18 cellular contexts compared by ENCODE assay signal in genomic region chr17:83090424-83091256, GRCh38. TPM values are rescaled to one million over a fixed set of nuclear protein-coding genes. Genes with fewer than 3 reads are reported as not detected.
A peak's percentile ranks its signal among the peaks of the same experiment; 100 is the strongest.
DNase-seq lines count a peak whose midpoint lies in the region; ATAC-seq and TF ChIP-seq lines count a peak whose summit lies in the region.
"Had no signal": no experiment of that assay in that cellular context is flagged by ENCODE, and none has a peak within 500 bp of the region (broad histone marks: within the 10 kb centered on the region; RNA-seq: fewer than 3 reads in every experiment).

No MANE protein-coding gene starts in this region.

- H3K36me3 Mint-ChIP-seq in osteocyte (ENCODE audit: unreplicated experiment), result peaks cover 33% of the 10 kb centered on the region

- H3K36me3 ChIP-seq in heart right ventricle, result peaks cover 0 to 92% (median 16%) of the 10 kb centered on the region in 9 donors
- H3K36me3 ChIP-seq in hepatocyte (replicated peaks; ENCODE audit: insufficient read depth, low read depth), result no peaks in the 10 kb centered on the region
- H3K36me3 ChIP-seq in upper lobe of left lung, result peaks cover 4 to 64% (median 25%) of the 10 kb centered on the region in 4 donors
- no peaks in the 10 kb centered on the region for H3K36me3 ChIP-seq in uterus

- no peak for TF ChIP-seq EP300 in upper lobe of left lung (IDR thresholded peaks at IDR 0.05)

- H3K9me2 ChIP-seq in hepatocyte (replicated peaks; ENCODE audit: insufficient read depth), result no peaks in the 10 kb centered on the region

- peaks cover 38% of the 10 kb centered on the region for H3K4me1 Mint-ChIP-seq in osteocyte (ENCODE audit: unreplicated experiment)
- H3K4me1 Mint-ChIP-seq: activated naive CD8-positive, alpha-beta T cell treated with anti-CD3 and anti-CD28 coated beads for 36 hours had no signal

- H3K4me3 Mint-ChIP-seq in osteocyte (ENCODE audit: unreplicated experiment), result peak overlapping the region; percentile 38
- H3K4me3 Mint-ChIP-seq: activated naive CD8-positive, alpha-beta T cell treated with anti-CD3 and anti-CD28 coated beads for 36 hours; CD4-positive, CD25-positive, alpha-beta regulatory T cell; T-helper 1 cell treated with Interleukin-12 subunit alpha and Interleukin-12 subunit beta and Interleukin-4 antibody, amounts not matched to agents 30 μg/mL and 1 μg/mL, for 36 hours had no signal

- peaks cover 15 to 69% (median 49%) of the 10 kb centered on the region in 9 donors for H3K4me1 ChIP-seq in heart right ventricle
- peaks cover 66% of the 10 kb centered on the region for H3K4me1 ChIP-seq in hepatocyte (ENCODE audit: insufficient read depth)
- H3K4me1 ChIP-seq in upper lobe of left lung, result peaks cover 27 to 60% (median 35%) of the 10 kb centered on the region in 4 donors
- H3K4me1 ChIP-seq in uterus, result peaks cover 0 to 7% of the 10 kb centered on the region in 2 donors

- no peak for TF ChIP-seq POLR2A in upper lobe of left lung (IDR thresholded peaks at IDR 0.05)
- TF ChIP-seq POLR2A in uterus (IDR thresholded peaks at IDR 0.05), result no peak

- 70 to 77% methylated on average over 27 to 32 of the region's 33 CpGs for WGBS in heart right ventricle, 2 donors
- 83% methylated on average over 26 of the region's 33 CpGs for WGBS in hepatocyte (ENCODE audit: low lambda C conversion rate, missing lambda C conversion rate)
- 81 to 97% methylated on average over 7 to 27 of the region's 33 CpGs for WGBS in upper lobe of left lung, 2 donors

- H3K79me2 ChIP-seq in hepatocyte, result peaks cover 82% of the 10 kb centered on the region

- DNase-seq in heart right ventricle (no peak), left cardiac atrium (no peak), hepatocyte (ENCODE audit: low spot score) (no peak), osteocyte (ENCODE audit: extremely low spot score, unreplicated experiment) (no peak), upper lobe of left lung (peak in 1 of 2 donors; percentile 79), GM19238 (ENCODE audit: insufficient read length, low spot score) (no peak), uterus (no peak)
- DNase-seq: activated naive CD8-positive, alpha-beta T cell treated with anti-CD3 and anti-CD28 coated beads for 36 hours; CD4-positive, CD25-positive, alpha-beta regulatory T cell; cerebellar nuclear complex; EL; NCI-H187; NCI-H526 treated with DMSO at 0.1 percent for 48 hours had no signal

- peak overlapping the region; percentile 70 for H3K4me2 ChIP-seq in hepatocyte

- no peak overlapping the region for H2AFZ ChIP-seq in hepatocyte

- H3K27me3 Mint-ChIP-seq in osteocyte (ENCODE audit: unreplicated experiment), result no peaks in the 10 kb centered on the region
- H3K27me3 Mint-ChIP-seq: activated naive CD8-positive, alpha-beta T cell treated with anti-CD3 and anti-CD28 coated beads for 36 hours had no signal

- no peak overlapping the region for H3K27ac Mint-ChIP-seq in osteocyte (ENCODE audit: unreplicated experiment)
- H3K27ac Mint-ChIP-seq: activated naive CD8-positive, alpha-beta T cell treated with anti-CD3 and anti-CD28 coated beads for 36 hours; CD4-positive, CD25-positive, alpha-beta regulatory T cell; T-helper 1 cell treated with Interleukin-12 subunit alpha and Interleukin-12 subunit beta and Interleukin-4 antibody, amounts not matched to agents 30 μg/mL and 1 μg/mL, for 36 hours had no signal

- TF ChIP-seq CTCF in heart right ventricle (IDR thresholded peaks at IDR 0.05) (no peak), hepatocyte (IDR thresholded peaks at IDR 0.05; ENCODE audit: poor library complexity) (no peak), osteocyte (IDR thresholded peaks at IDR 0.05) (no peak), upper lobe of left lung (IDR thresholded peaks at IDR 0.05) (no peak), uterus (IDR thresholded peaks at IDR 0.05) (no peak)

- H3K27ac ChIP-seq in heart right ventricle, result peak overlapping the region in 8 of 10 donors; percentile 41 to 77 (median 62)
- peak overlapping the region; percentile 99 for H3K27ac ChIP-seq in hepatocyte
- peak overlapping the region; percentile 76 to 88 (median 81) for H3K27ac ChIP-seq in upper lobe of left lung
- no peak overlapping the region for H3K27ac ChIP-seq in uterus

- H3K9me3 Mint-ChIP-seq in osteocyte (ENCODE audit: unreplicated experiment), result no peaks in the 10 kb centered on the region
- H3K9me3 Mint-ChIP-seq: activated naive CD8-positive, alpha-beta T cell treated with anti-CD3 and anti-CD28 coated beads for 36 hours; CD4-positive, CD25-positive, alpha-beta regulatory T cell; T-helper 1 cell treated with Interleukin-12 subunit alpha and Interleukin-12 subunit beta and Interleukin-4 antibody, amounts not matched to agents 30 μg/mL and 1 μg/mL, for 36 hours had no signal

- H3K27me3 ChIP-seq in heart right ventricle, result no peaks in the 10 kb centered on the region
- H3K27me3 ChIP-seq in hepatocyte, result no peaks in the 10 kb centered on the region
- H3K27me3 ChIP-seq in upper lobe of left lung, result no peaks in the 10 kb centered on the region
- H3K27me3 ChIP-seq in uterus, result no peaks in the 10 kb centered on the region
- H3K27me3 ChIP-seq: testis had no signal

- peaks cover 21% of the 10 kb centered on the region for H4K20me1 ChIP-seq in hepatocyte (ENCODE audit: insufficient read depth, poor library complexity, severe bottlenecking)

- H3K9me3 ChIP-seq in heart right ventricle (no peaks in the 10 kb centered on the region), hepatocyte (ENCODE audit: low read depth) (no peaks in the 10 kb centered on the region), upper lobe of left lung (no peaks in the 10 kb centered on the region), uterus (no peaks in the 10 kb centered on the region)
- H3K9me3 ChIP-seq: A549, testis had no signal

- ATAC-seq in heart right ventricle (peak in 2 of 8 donors; percentile 1 to 6), left cardiac atrium (no peak), upper lobe of left lung (ENCODE audit: low FRiP score in 2 of 2) (no peak), HG02623 (IDR thresholded peaks at IDR 0.05; ENCODE audit: unreplicated experiment) (no peak)
- ATAC-seq: Panc1 had no signal

- H3K4me3 ChIP-seq in heart right ventricle, result no peak overlapping the region
- no peak overlapping the region for H3K4me3 ChIP-seq in hepatocyte
- H3K4me3 ChIP-seq in upper lobe of left lung, result no peak overlapping the region
- H3K4me3 ChIP-seq in uterus, result no peak overlapping the region
- H3K4me3 ChIP-seq: A549, testis had no signal

- intact Hi-C loops in heart right ventricle (cut with DNase I) (no loop called here), left cardiac atrium (cut with DNase I) (no loop called here), uterus (cut with DNase I; ENCODE audit: low total_unique reads) (no loop called here)

RNA-seq across cellular contexts. Expression of gene METRNL, which starts 11.2 kb away (rescaled TPM):
- 10 to 100 TPM; 56.0 to 90.1 (median 70.9) TPM for total RNA-seq in heart right ventricle
- polyA plus RNA-seq in heart right ventricle, result 100 to 1,000 TPM in 1 of 2 donors, 10 to 100 TPM in 1; 39.0 to 134 TPM
- total RNA-seq in left cardiac atrium, result 10 to 100 TPM; 50.4 to 84.4 TPM
- 65.3 and 97.2 TPM in 2 replicates for total RNA-seq in hepatocyte
- 151 and 164 TPM in 2 replicates for polyA plus RNA-seq in hepatocyte
- 214 and 217 TPM in 2 replicates for total RNA-seq in osteocyte
- 100 to 1,000 TPM in 2 of 6 donors, 10 to 100 TPM in 4; 59.4 to 120 (median 76.4) TPM for total RNA-seq in upper lobe of left lung
- 10 to 100 TPM; 25.0 to 44.4 (median 35.8) TPM for total RNA-seq in uterus

Comparison
In these comparisons a context has a peak if more than half of its experiments do, and no peak if none do; other contexts are left out.
1. H3K27ac ChIP-seq: peak in heart right ventricle (8 of 10), hepatocyte (single experiment) and upper lobe of left lung (4 of 4); none in uterus (0 of 2).